Comparison of ENCODE assay signal across 20 cellular contexts in genomic region chr4:2574863-2575262, GRCh38. TPM values are rescaled to one million over a fixed set of nuclear protein-coding genes. Genes with fewer than 3 reads are reported as not detected.
DNase-seq lines count a peak whose midpoint lies in the region; ATAC-seq, FAIRE-seq and TF ChIP-seq lines count a peak whose summit lies in the region.
"Had no signal": no experiment of that assay in that cellular context is flagged by ENCODE, and none has a peak within 500 bp of the region (broad histone marks: within the 10 kb centered on the region; RNA-seq: fewer than 3 reads in every experiment).

No MANE protein-coding gene starts in this region.

- CTCF ChIA-PET in GM12878 (lab: Yijun Ruan, JAX) = no interaction called here

- FAIRE-seq in GM12878 (lab: Jason Lieb, UNC) = no peak
- FAIRE-seq: endometrium, G401.6 had no signal

- no peak overlapping the region for H3K4me3 Mint-ChIP-seq in nephron progenitor cell

- H3K4me1 ChIP-seq in GM12878 (ENCODE audit: control insufficient read depth, insufficient read depth, low read length) = peaks cover 14% of the 10 kb centered on the region

- H2AFZ ChIP-seq in GM12878 (ENCODE audit: control insufficient read depth, low read depth, low read length) = no peak overlapping the region

- DNase-seq in GF-D8 (lab: John Stamatoyannopoulos, UW) (peak; percentile 58), MV-4-11 (lab: John Stamatoyannopoulos, UW) (peak; percentile 84), GM12878 (ENCODE audit: low read depth, low spot score) (no peak), nephron progenitor cell (no peak), substantia nigra (lab: John Stamatoyannopoulos, UW) (no peak)
- no peak for DNase-seq in stimulated activated CD4-positive, alpha-beta T cell treated with anti-CD3 and anti-CD28 coated beads, Interleukin-4, amount 100 ng/mL, for 1 hour
- DNase-seq in stimulated activated CD4-positive, alpha-beta T cell treated with anti-CD3 and anti-CD28 coated beads, Interleukin-2, amount 100 ng/mL, for 48 hours = no peak
- DNase-seq: activated CD4-positive, alpha-beta T cell treated with anti-CD3 and anti-CD28 coated beads for 4 hours; activated effector memory CD4-positive, alpha-beta T cell treated with anti-CD3 and anti-CD28 coated beads, Interleukin-2, amount 50 U/mL, for 16 hours; anterior cingulate cortex; hypothalamus; kidney glomerular epithelial cell; nucleus accumbens; SHP77 treated with DMSO at 0.1 percent for 48 hours; sigmoid colon; stimulated activated CD4-positive, alpha-beta T cell treated with anti-CD3 and anti-CD28 coated beads, Interleukin-1b, Interleukin-23, amount 100 ng/mL, for 48 hours had no signal

- H3K9me3 ChIP-seq in GM12878 (replicated peaks; ENCODE audit: control insufficient read depth, insufficient read depth, low read length) = peaks cover 4% of the 10 kb centered on the region
- H3K9me3 ChIP-seq: sigmoid colon, suprapubic skin had no signal

- H3K79me2 ChIP-seq in GM12878 (ENCODE audit: control insufficient read depth, insufficient read depth, low read length) = peaks cover 76% of the 10 kb centered on the region

- TF ChIP-seq CTCF in GM12878 (IDR thresholded peaks at IDR 0.05 in 2 of 3, conservative IDR thresholded peaks at IDR 0.05 in 1 of 3; ENCODE audit: control insufficient read depth in 2 of 3, extremely low read depth in 1 of 3, insufficient read depth in 1 of 3, low read depth in 3 of 3, low read length in 3 of 3) (no peak), nephron progenitor cell (IDR thresholded peaks at IDR 0.05) (no peak)

- no peak overlapping the region for H3K27ac ChIP-seq in GM12878 (ENCODE audit: control insufficient read depth, insufficient read depth)
- no peak overlapping the region for H3K27ac ChIP-seq in substantia nigra (ENCODE audit: low read depth, low read length, poor library complexity, severe bottlenecking)
- H3K27ac ChIP-seq: sigmoid colon, suprapubic skin had no signal

- no peaks in the 10 kb centered on the region for H3K27me3 ChIP-seq in GM12878 (replicated peaks in 1 of 2; ENCODE audit: control insufficient read depth in 2 of 2, insufficient read depth in 2 of 2, low read length in 1 of 2)
- H3K27me3 ChIP-seq: sigmoid colon, suprapubic skin had no signal

- no peak for TF ChIP-seq EP300 in GM12878 (IDR thresholded peaks at IDR 0.05; ENCODE audit: borderline replicate concordance in 1 of 2, control insufficient read depth in 1 of 2, low read depth in 2 of 2, low read length in 2 of 2)

- H3K9ac ChIP-seq in GM12878 (ENCODE audit: control insufficient read depth, insufficient read depth, low read length) = no peak overlapping the region

- no TSS peak for BruUV-seq in GM12878 (replicated peaks; lab: Mats Ljungman, UMichigan)

- POLR2A ChIA-PET in GM12878 (lab: Charles Lee) = no interaction called here

- RAD21 ChIA-PET in GM12878 (lab: Charles Lee; ENCODE audit: unreplicated experiment) = no interaction called here

- no peaks in the 10 kb centered on the region for H4K20me1 ChIP-seq in GM12878 (ENCODE audit: control insufficient read depth, insufficient read depth)

- TF ChIP-seq RAD21 in GM12878 (IDR thresholded peaks at IDR 0.05; ENCODE audit: insufficient read depth, low read depth, low read length) = no peak

- no peak for TF ChIP-seq POLR2A in GM12878 (IDR thresholded peaks at IDR 0.05; ENCODE audit: low read depth, low read length)

- intact Hi-C loops in GM12878 (cut with micrococcal nuclease; ENCODE audit: unreplicated experiment) = no loop called here

- peaks cover 52% of the 10 kb centered on the region for H3K36me3 Mint-ChIP-seq in nephron progenitor cell (ENCODE audit: low read depth)

- ATAC-seq in GM12878 = no peak
- no peak for ATAC-seq in GM21423 (IDR thresholded peaks at IDR 0.05; ENCODE audit: unreplicated experiment)

- SMC1A ChIA-PET in GM12878 (lab: Charles Lee; ENCODE audit: uncharacterized antibody, unreplicated experiment) = no interaction called here

- H3K9me3 Mint-ChIP-seq in nephron progenitor cell = peaks cover 23% of the 10 kb centered on the region

- peaks cover 45% of the 10 kb centered on the region for H3K4me1 Mint-ChIP-seq in nephron progenitor cell

- H3K36me3 ChIP-seq in GM12878 (ENCODE audit: control insufficient read depth in 2 of 2, insufficient read depth in 2 of 2, low read length in 1 of 2) = no peaks in the 10 kb centered on the region
- H3K36me3 ChIP-seq: sigmoid colon, suprapubic skin had no signal

- peaks cover 7% of the 10 kb centered on the region for H3K27me3 Mint-ChIP-seq in nephron progenitor cell (ENCODE audit: low read depth, poor library complexity)

- peak overlapping the region; percentile 6 for H3K27ac Mint-ChIP-seq in nephron progenitor cell

- H3K4me3 ChIP-seq in GM12878 = no peak overlapping the region
- H3K4me3 ChIP-seq: sigmoid colon, suprapubic skin had no signal

- no peak overlapping the region for H3K4me2 ChIP-seq in GM12878 (ENCODE audit: control insufficient read depth, insufficient read depth)

- in situ Hi-C loops in GM12878 (cut with MboI) = no loop called here

- WGBS in GM12878 (ENCODE audit: insufficient coverage, insufficient replicate concordance, low lambda C conversion rate, missing lambda C conversion rate) = 91% methylated on average over 9 of the region's 9 CpGs

TF ChIP-seq in GM12878, 131 proteins besides CTCF, POLR2A, EP300 and RAD21:
- TF ChIP-seq SPI1 (IDR thresholded peaks at IDR 0.05; ENCODE audit: borderline replicate concordance, insufficient read depth, low read depth, low read length) = peak; percentile 26; the same call in 1 of the 2 replicates
- no peak for TF ChIP-seq CHD1 (IDR thresholded peaks at IDR 0.05; ENCODE audit: low read depth, low read length)

RNA-seq across cellular contexts. Expression of gene FAM193A, which starts 38.4 kb away (rescaled TPM):
- total RNA-seq in GM12878 (2013; cell fraction: nucleolus; rRNA removed) = 80.1 and 89.1 TPM in 2 replicates
- total RNA-seq in GM12878 (2014; rRNA removed) = 9.3 and 9.8 TPM in 2 replicates
- total RNA-seq in GM12878 (2014; rRNA removed; fragmentation: Illumina TruSeq; extraction: Trizol) = 8.6 and 8.9 TPM in 2 replicates
- 22.2 and 23.3 TPM in 2 replicates for total RNA-seq in GM12878 (2021)
- 8.2 TPM for polyA plus RNA-seq in GM12878 (2011; ENCODE audit: low read depth)
- 3.7 and 5.1 TPM in 2 replicates for polyA plus RNA-seq in GM12878 (2011; rRNA removed)
- 7.5 and 9.4 TPM in 2 replicates for polyA plus RNA-seq in GM12878 (2011; cell fraction: cytosol; rRNA removed)
- polyA plus RNA-seq in GM12878 (2011; cell fraction: nucleus; rRNA removed) = 15.9 and 22.4 TPM in 2 replicates
- 13.2 and 14.7 TPM in 2 replicates for polyA plus RNA-seq in GM12878 (2012)
- 8.5 and 12.4 TPM in 2 replicates for polyA plus RNA-seq in GM12878 (2014; fragmentation: Illumina TruSeq; extraction: Trizol)
- polyA plus RNA-seq in GM12878 (2014; fragmentation: Nextera tagmentation; extraction: Ambion mirVana) = under 1 TPM; 0.52 to 0.91 TPM
- polyA plus RNA-seq in GM12878 (2014; rRNA removed) = 8.6 and 10.3 TPM in 2 replicates
- polyA plus RNA-seq in GM12878 (2016; fragmentation: Nextera tagmentation; extraction: Ambion mirVana) = 1 to 10 TPM; 5.3 to 6.1 TPM
- 15.6 and 20.9 TPM in 2 replicates for polyA minus RNA-seq in GM12878 (2011; rRNA and poly(A)+ RNA removed)
- polyA minus RNA-seq in GM12878 (2011; cell fraction: cytosol; rRNA and poly(A)+ RNA removed) = 11.9 and 12.1 TPM in 2 replicates
- polyA minus RNA-seq in GM12878 (2011; cell fraction: nucleus; rRNA and poly(A)+ RNA removed) = 16.8 and 30.8 TPM in 2 replicates

Comparison
In these comparisons a context has a peak if more than half of its experiments do, and no peak if none do; other contexts are left out.
1. DNase-seq: peak in GF-D8 (single experiment) and MV-4-11 (single experiment); none in GM12878 (single experiment), nephron progenitor cell (single experiment), stimulated activated CD4-positive, alpha-beta T cell treated with anti-CD3 and anti-CD28 coated beads, Interleukin-4, amount 100 ng/mL, for 1 hour (single experiment), substantia nigra (0 of 49) and stimulated activated CD4-positive, alpha-beta T cell treated with anti-CD3 and anti-CD28 coated beads, Interleukin-2, amount 100 ng/mL, for 48 hours (0 of 2).